In genomic region chr7:28674359-28674782, GRCh38 we compare ENCODE assay signal across 19 cellular contexts.
DNase-seq lines count a peak whose midpoint lies in the region; TF ChIP-seq lines count a peak whose summit lies in the region.
"Had no signal": no experiment of that assay in that cellular context is flagged by ENCODE, and none has a peak within 500 bp of the region (broad histone marks: within the 10 kb centered on the region; RNA-seq: fewer than 3 reads in every experiment).

No MANE protein-coding gene starts in this region.

- no peak overlapping the region for H4K8ac ChIP-seq in mesenchymal stem cell (ENCODE audit: low read length)

- no peaks in the 10 kb centered on the region for H3K36me3 Mint-ChIP-seq in progenitor cell of endocrine pancreas (ENCODE audit: insufficient read depth)
- H3K36me3 Mint-ChIP-seq: activated naive CD4-positive, alpha-beta T cell treated with anti-CD3 and anti-CD28 coated beads, Interleukin-2, amount 10 ng/mL, durations not matched to agents 7 days and 5 days had no signal

- TF ChIP-seq CTCF in choroid plexus epithelial cell (conservative IDR thresholded peaks at IDR 0.05; ENCODE audit: low read depth, low read length) (no peak), uterus (IDR thresholded peaks at IDR 0.05) (no peak), progenitor cell of endocrine pancreas (IDR thresholded peaks at IDR 0.05; ENCODE audit: unreplicated experiment) (no peak)

- no peak overlapping the region for H4K91ac ChIP-seq in mesenchymal stem cell (ENCODE audit: low read length)

- no peak overlapping the region for H2BK5ac ChIP-seq in mesenchymal stem cell (ENCODE audit: low read depth, low read length, poor library complexity, severe bottlenecking)

- H3K9me3 ChIP-seq in mesenchymal stem cell (ENCODE audit: control insufficient read depth, low read length) (no peaks in the 10 kb centered on the region), uterus (no peaks in the 10 kb centered on the region)
- H3K9me3 ChIP-seq: right atrium auricular region had no signal

- intact Hi-C loops in uterus (cut with DNase I; ENCODE audit: low total_unique reads) = no loop called here

- H3K36me3 ChIP-seq in mesenchymal stem cell (ENCODE audit: control insufficient read depth in 1 of 2, insufficient read depth in 2 of 2, low read depth in 1 of 2, low read length in 2 of 2) (no peaks in the 10 kb centered on the region), uterus (no peaks in the 10 kb centered on the region)
- H3K36me3 ChIP-seq: right atrium auricular region had no signal

- H3K27me3 Mint-ChIP-seq in progenitor cell of endocrine pancreas = peaks cover 6% of the 10 kb centered on the region
- H3K27me3 Mint-ChIP-seq: activated naive CD4-positive, alpha-beta T cell treated with anti-CD3 and anti-CD28 coated beads, Interleukin-2, amount 10 ng/mL, durations not matched to agents 7 days and 5 days; B cell; dendritic cell treated with granulocyte-macrophage colony-stimulating factor and Interleukin-4, amounts not matched to agents 40 ng/mL and 50 ng/mL, for 4 days had no signal

- 80% methylated on average over 5 of the region's 5 CpGs for whole genome bisulfite sequencing in mesenchymal stem cell

- H3K79me1 ChIP-seq in mesenchymal stem cell (replicated peaks; ENCODE audit: low read length, poor library complexity, severe bottlenecking) = peaks cover 6% of the 10 kb centered on the region

- no peak overlapping the region for H2BK15ac ChIP-seq in mesenchymal stem cell (ENCODE audit: low read depth, poor library complexity, severe bottlenecking)

- H3K9ac ChIP-seq in mesenchymal stem cell (ENCODE audit: low read length) = no peak overlapping the region

- H2BK120ac ChIP-seq in mesenchymal stem cell (ENCODE audit: low read depth, low read length) = no peak overlapping the region

- H3K4me1 ChIP-seq in mesenchymal stem cell (ENCODE audit: control insufficient read depth, insufficient read depth, low read depth, low read length) (peaks cover 4% of the 10 kb centered on the region), uterus (no peaks in the 10 kb centered on the region)

- peak; percentile 89 for DNase-seq in DMS53 treated with DMSO at 0.1 percent for 48 hours (lab: John Stamatoyannopoulos, UW; ENCODE audit: unreplicated experiment)
- peak; percentile 82 for DNase-seq in HT1080 (ENCODE audit: low read depth)
- peak; percentile 7 for DNase-seq in choroid plexus epithelial cell (ENCODE audit: low read depth)
- no peak for DNase-seq in mesenchymal stem cell
- no peak for DNase-seq in uterus
- no peak for DNase-seq in progenitor cell of endocrine pancreas (ENCODE audit: low spot score, unreplicated experiment)
- DNase-seq in DMS79 treated with DMSO at 0.1 percent for 48 hours (lab: John Stamatoyannopoulos, UW) = no peak
- no peak for DNase-seq in activated effector memory CD4-positive, alpha-beta T cell treated with Interleukin-2 at 50 U/mL for 16 hours
- DNase-seq: activated CD4-positive, alpha-beta T cell treated with anti-CD3 and anti-CD28 coated beads for 1 hour; activated naive CD4-positive, alpha-beta T cell treated with anti-CD3 and anti-CD28 coated beads, Interleukin-2, amount 10 ng/mL, durations not matched to agents 7 days and 5 days; DMS 273 treated with DMSO at 0.1 percent for 48 hours; NCI-H2081 treated with DMSO at 0.1 percent for 48 hours; NCI-H748 treated with DMSO at 0.1 percent for 48 hours; stimulated activated CD4-positive, alpha-beta T cell treated with anti-CD3 and anti-CD28 coated beads, Interleukin-1b, Interleukin-23, amount 100 ng/mL, for 48 hours; substantia nigra; T-helper 17 cell had no signal

- peak overlapping the region; percentile 1 for H3K27ac ChIP-seq in mesenchymal stem cell (ENCODE audit: low read length, poor library complexity, severe bottlenecking)
- H3K27ac ChIP-seq in uterus = no peak overlapping the region
- H3K27ac ChIP-seq: right atrium auricular region had no signal

- no peak overlapping the region for H2BK12ac ChIP-seq in mesenchymal stem cell (ENCODE audit: low read length in 2 of 2)

- no peak overlapping the region for H3K27ac Mint-ChIP-seq in progenitor cell of endocrine pancreas
- H3K27ac Mint-ChIP-seq: activated naive CD4-positive, alpha-beta T cell treated with anti-CD3 and anti-CD28 coated beads, Interleukin-2, amount 10 ng/mL, durations not matched to agents 7 days and 5 days; B cell; dendritic cell treated with granulocyte-macrophage colony-stimulating factor and Interleukin-4, amounts not matched to agents 40 ng/mL and 50 ng/mL, for 4 days; T-helper 17 cell had no signal

- H2AK5ac ChIP-seq in mesenchymal stem cell (ENCODE audit: low read length, severe bottlenecking) = no peak overlapping the region

- H2AFZ ChIP-seq in mesenchymal stem cell (ENCODE audit: low read depth, low read length) = no peak overlapping the region

- H3K4me3 ChIP-seq in choroid plexus epithelial cell (ENCODE audit: low read depth, low read length) (no peak overlapping the region), mesenchymal stem cell (ENCODE audit: insufficient read depth in 1 of 2, low read depth in 1 of 2, low read length in 2 of 2) (no peak overlapping the region), uterus (no peak overlapping the region)
- H3K4me3 ChIP-seq: right atrium auricular region had no signal

- no peak overlapping the region for H3K14ac ChIP-seq in mesenchymal stem cell (ENCODE audit: low read length in 2 of 2)

- no peak overlapping the region for H3K4me3 Mint-ChIP-seq in progenitor cell of endocrine pancreas (ENCODE audit: low read depth)
- H3K4me3 Mint-ChIP-seq: activated naive CD4-positive, alpha-beta T cell treated with anti-CD3 and anti-CD28 coated beads, Interleukin-2, amount 10 ng/mL, durations not matched to agents 7 days and 5 days; B cell; dendritic cell treated with granulocyte-macrophage colony-stimulating factor and Interleukin-4, amounts not matched to agents 40 ng/mL and 50 ng/mL, for 4 days; T-helper 17 cell had no signal

- no peak overlapping the region for H3K23ac ChIP-seq in mesenchymal stem cell (ENCODE audit: low read length in 2 of 2)

- no peak overlapping the region for H3K4me2 ChIP-seq in mesenchymal stem cell (ENCODE audit: low read length, poor library complexity, severe bottlenecking)

- no peak for TF ChIP-seq POLR2A in uterus (IDR thresholded peaks at IDR 0.05)

- no peak overlapping the region for H3K18ac ChIP-seq in mesenchymal stem cell (ENCODE audit: low read depth in 1 of 2, low read length in 2 of 2)

- H3K4ac ChIP-seq in mesenchymal stem cell (ENCODE audit: low read depth in 1 of 2, low read length in 2 of 2) = no peak overlapping the region

- H3K4me1 Mint-ChIP-seq in progenitor cell of endocrine pancreas (ENCODE audit: low read depth) = peaks cover 7% of the 10 kb centered on the region
- H3K4me1 Mint-ChIP-seq: activated naive CD4-positive, alpha-beta T cell treated with anti-CD3 and anti-CD28 coated beads, Interleukin-2, amount 10 ng/mL, durations not matched to agents 7 days and 5 days; B cell; T-helper 17 cell had no signal

- H3K27me3 ChIP-seq in mesenchymal stem cell (ENCODE audit: control insufficient read depth in 1 of 2, insufficient read depth in 1 of 2, low read length in 2 of 2) = no peaks in the 10 kb centered on the region
- H3K27me3 ChIP-seq in uterus = no peaks in the 10 kb centered on the region
- H3K27me3 ChIP-seq: right atrium auricular region had no signal

- H3K9me3 Mint-ChIP-seq in progenitor cell of endocrine pancreas (ENCODE audit: low read depth) = no peaks in the 10 kb centered on the region
- H3K9me3 Mint-ChIP-seq: activated naive CD4-positive, alpha-beta T cell treated with anti-CD3 and anti-CD28 coated beads, Interleukin-2, amount 10 ng/mL, durations not matched to agents 7 days and 5 days; dendritic cell treated with granulocyte-macrophage colony-stimulating factor and Interleukin-4, amounts not matched to agents 40 ng/mL and 50 ng/mL, for 4 days had no signal

Comparison
In these comparisons a context has a peak if more than half of its experiments do, and no peak if none do; other contexts are left out.
1. DNase-seq: peak in DMS53 treated with DMSO at 0.1 percent for 48 hours (single experiment), HT1080 (single experiment) and choroid plexus epithelial cell (single experiment); none in mesenchymal stem cell (single experiment), uterus (0 of 2), progenitor cell of endocrine pancreas (single experiment), DMS79 treated with DMSO at 0.1 percent for 48 hours (single experiment) and activated effector memory CD4-positive, alpha-beta T cell treated with Interleukin-2 at 50 U/mL for 16 hours (single experiment).